ENCODE assay signal across 8 cellular contexts in genomic region chr16:27329376-27330036, GRCh38. TPM values are rescaled to one million over a fixed set of nuclear protein-coding genes. Genes with fewer than 3 reads are reported as not detected.
DNase-seq lines count a peak whose midpoint lies in the region; ATAC-seq and TF ChIP-seq lines count a peak whose summit lies in the region.
"Not testable (repeated sequence)": the region's sequence is repeated elsewhere in the genome, so short reads cannot be mapped to it uniquely, and the experiment has no call there.

No MANE protein-coding gene starts in this region.

- not testable (repeated sequence) for DNase-seq in Calu3; activated CD4-positive, alpha-beta T cell treated with anti-CD3 and anti-CD28 coated beads for 36 hours; dorsolateral prefrontal cortex; right atrium auricular region (ENCODE audit: low spot score); naive B cell; upper lobe of left lung

- H3K4me3 Mint-ChIP-seq in Calu3 (ENCODE audit: low read depth, unreplicated experiment); activated CD4-positive, alpha-beta T cell treated with anti-CD3 and anti-CD28 coated beads for 36 hours: not testable (repeated sequence)
- H3K4me3 Mint-ChIP-seq in activated naive CD8-positive, alpha-beta T cell, result peak overlapping the region; percentile 52
- H3K4me3 Mint-ChIP-seq in naive B cell, result peak overlapping the region; percentile 25 to 76 (median 44)

- not testable (repeated sequence) for ATAC-seq in activated CD4-positive, alpha-beta T cell treated with anti-CD3 and anti-CD28 coated beads for 36 hours; naive B cell (ENCODE audit: low read depth in 2 of 2); upper lobe of left lung (ENCODE audit: low FRiP score in 2 of 2)

- BruUV-seq in Calu3 (replicated peaks; lab: Mats Ljungman, UMichigan), result not testable (repeated sequence)

- not testable (repeated sequence) for H3K4me2 ChIP-seq in skeletal muscle satellite cell (ENCODE audit: low read length)

- not testable (repeated sequence) for H3K27me3 Mint-ChIP-seq in Calu3 (ENCODE audit: unreplicated experiment); activated CD4-positive, alpha-beta T cell treated with anti-CD3 and anti-CD28 coated beads for 36 hours; activated naive CD8-positive, alpha-beta T cell; naive B cell

- H3K9me3 ChIP-seq in right atrium auricular region; skeletal muscle satellite cell (replicated peaks; ENCODE audit: low read length); upper lobe of left lung: not testable (repeated sequence)

- H3K9ac ChIP-seq in skeletal muscle satellite cell (ENCODE audit: low read depth, low read length), result peak overlapping the region; percentile 59

- peaks cover 71% of the 10 kb centered on the region for H3K36me3 Mint-ChIP-seq in Calu3 (ENCODE audit: insufficient read depth, unreplicated experiment)
- peaks cover 88% of the 10 kb centered on the region for H3K36me3 Mint-ChIP-seq in activated CD4-positive, alpha-beta T cell treated with anti-CD3 and anti-CD28 coated beads for 36 hours (ENCODE audit: low read depth)
- H3K36me3 Mint-ChIP-seq in activated naive CD8-positive, alpha-beta T cell, result peaks cover 29% of the 10 kb centered on the region
- peaks cover 21 to 39% of the 10 kb centered on the region in 2 donors for H3K36me3 Mint-ChIP-seq in naive B cell

- POLR2A ChIA-PET in activated CD4-positive, alpha-beta T cell treated with anti-CD3 and anti-CD28 coated beads for 36 hours (lab: Charles Lee), result interaction anchor here (0.7 kb wide), 2 partner anchors 19 to 163 kb away, joined by 3 to 4 read pairs; no protein-coding TSS in a partner anchor

- WGBS in upper lobe of left lung, 2 donors, result 40 to 41% methylated on average over 8 of the region's 8 CpGs

- TF ChIP-seq EP300 in upper lobe of left lung (IDR thresholded peaks at IDR 0.05), result peak in 2 of 4 donors; percentile 22 to 69

- TF ChIP-seq POLR2A in upper lobe of left lung (IDR thresholded peaks at IDR 0.05), result not testable (repeated sequence)

- H3K36me3 ChIP-seq in right atrium auricular region (peaks cover 13% of the 10 kb centered on the region), skeletal muscle satellite cell (ENCODE audit: insufficient read depth, low read length) (peaks cover 16% of the 10 kb centered on the region), upper lobe of left lung (peaks cover 6 to 47% (median 20%) of the 10 kb centered on the region in 4 donors)

- not testable (repeated sequence) for H3K27me3 ChIP-seq in dorsolateral prefrontal cortex; right atrium auricular region; skeletal muscle satellite cell (ENCODE audit: control insufficient read depth, insufficient read depth, low read length); upper lobe of left lung

- CTCF ChIA-PET in Calu3 (lab: Charles Lee), result interaction anchor here (0.6 kb wide), 1 partner anchor 11 kb away, joined by 3 read pairs; no protein-coding TSS in a partner anchor
- CTCF ChIA-PET in activated CD4-positive, alpha-beta T cell treated with anti-CD3 and anti-CD28 coated beads for 36 hours (lab: Charles Lee), result interaction anchor here (0.6 to 1.7 kb wide), 8 partner anchors 16 to 174 kb away, joined by 3 to 5 read pairs (median 3); no protein-coding TSS in a partner anchor

- intact Hi-C loops in Calu3 (cut with micrococcal nuclease; ENCODE audit: unreplicated experiment); activated CD4-positive, alpha-beta T cell treated with anti-CD3 and anti-CD28 coated beads for 36 hours (cut with DNase I, micrococcal nuclease); dorsolateral prefrontal cortex (cut with DNase I): not testable (repeated sequence)

- TF ChIP-seq CTCF in Calu3 (IDR thresholded peaks at IDR 0.05; ENCODE audit: unreplicated experiment); dorsolateral prefrontal cortex (IDR thresholded peaks at IDR 0.05 in 54 of 56, conservative IDR thresholded peaks at IDR 0.05 in 2 of 56; ENCODE audit: low read depth in 1 of 56, partially characterized antibody in 56 of 56); right atrium auricular region (IDR thresholded peaks at IDR 0.05); upper lobe of left lung (IDR thresholded peaks at IDR 0.05): not testable (repeated sequence)

- not testable (repeated sequence) for H3K4me3 ChIP-seq in dorsolateral prefrontal cortex; right atrium auricular region; skeletal muscle satellite cell (ENCODE audit: low read length); upper lobe of left lung

- peaks cover 0 to 51% of the 10 kb centered on the region in 2 donors for H3K4me1 ChIP-seq in right atrium auricular region
- H3K4me1 ChIP-seq in skeletal muscle satellite cell (ENCODE audit: control insufficient read depth, insufficient read depth, low read length), result peaks cover 32% of the 10 kb centered on the region
- peaks cover 87 to 98% (median 94%) of the 10 kb centered on the region in 4 donors for H3K4me1 ChIP-seq in upper lobe of left lung

- H3K9me3 Mint-ChIP-seq in Calu3 (ENCODE audit: low read depth, unreplicated experiment); activated CD4-positive, alpha-beta T cell treated with anti-CD3 and anti-CD28 coated beads for 36 hours (ENCODE audit: low read depth); activated naive CD8-positive, alpha-beta T cell (ENCODE audit: low read depth); naive B cell: not testable (repeated sequence)

- H3K4me1 Mint-ChIP-seq in Calu3 (ENCODE audit: low read depth, unreplicated experiment) (peaks cover 45% of the 10 kb centered on the region), naive B cell (peaks cover 44 to 86% (median 66%) of the 10 kb centered on the region in 3 donors)
- H3K4me1 Mint-ChIP-seq in activated CD4-positive, alpha-beta T cell treated with anti-CD3 and anti-CD28 coated beads for 36 hours, result peaks cover 84% of the 10 kb centered on the region
- peaks cover 72% of the 10 kb centered on the region for H3K4me1 Mint-ChIP-seq in activated naive CD8-positive, alpha-beta T cell (ENCODE audit: low read depth)

- H3K27ac ChIP-seq in dorsolateral prefrontal cortex, result peak overlapping the region in 39 of 59 donors; percentile 8 to 92 (median 71)
- H3K27ac ChIP-seq in right atrium auricular region, result peak overlapping the region; percentile 85 to 91
- H3K27ac ChIP-seq in upper lobe of left lung, result peak overlapping the region; percentile 93 to 100 (median 98)

- peak overlapping the region; percentile 8 for H3K27ac Mint-ChIP-seq in Calu3 (ENCODE audit: unreplicated experiment)
- H3K27ac Mint-ChIP-seq in activated CD4-positive, alpha-beta T cell treated with anti-CD3 and anti-CD28 coated beads for 36 hours, result peak overlapping the region; percentile 68
- peak overlapping the region; percentile 93 for H3K27ac Mint-ChIP-seq in activated naive CD8-positive, alpha-beta T cell
- H3K27ac Mint-ChIP-seq in naive B cell, result peak overlapping the region; percentile 28 to 95 (median 90)

RNA-seq across cellular contexts. Expression of gene IL4R, which starts 15.7 kb away (rescaled TPM):
- total RNA-seq in Calu3 (2022) (99.0 and 108 TPM in 2 replicates), dorsolateral prefrontal cortex (10 to 100 TPM in 114 of 120 experiments, 1 to 10 TPM in 6; 6.1 to 78.9 (median 30.8) TPM), right atrium auricular region (10 to 100 TPM; 11.9 to 35.5 TPM), upper lobe of left lung (100 to 1,000 TPM in 5 of 6 donors, 10 to 100 TPM in 1; 87.0 to 202 (median 153) TPM)
- 100 to 1,000 TPM; 185 to 229 TPM for total RNA-seq in activated CD4-positive, alpha-beta T cell treated with anti-CD3 and anti-CD28 coated beads for 36 hours
- polyA plus RNA-seq in naive B cell (ENCODE audit: low read depth in 6 of 6), result 1,000 to 10,000 TPM in 1 of 6 donors, 100 to 1,000 TPM in 5; 355 to 1,202 (median 525) TPM
- 17.5 and 19.0 TPM in 2 replicates for total RNA-seq in skeletal muscle satellite cell (2012; rRNA removed)

Comparison
In these comparisons a context has a peak if more than half of its experiments do, and no peak if none do; other contexts are left out.
1. H3K27ac Mint-ChIP-seq: peak in every context shown above with its lines; median percentile 93 in activated naive CD8-positive, alpha-beta T cell; 90 in naive B cell; 68 in activated CD4-positive, alpha-beta T cell treated with anti-CD3 and anti-CD28 coated beads for 36 hours; 8 in Calu3.